ENCODE assay signal across 8 cellular contexts in genomic region chr18:50880108-50880465, GRCh38. TPM values are rescaled to one million over a fixed set of nuclear protein-coding genes. Genes with fewer than 3 reads are reported as not detected.
DNase-seq lines count a peak whose midpoint lies in the region; ATAC-seq and TF ChIP-seq lines count a peak whose summit lies in the region.

No MANE protein-coding gene starts in this region.

- no peaks in the 10 kb centered on the region for H3F3A ChIP-seq in DOHH2 (ENCODE audit: control insufficient read depth, insufficient read depth)

- peaks cover 41% of the 10 kb centered on the region for H3K4me1 ChIP-seq in DOHH2 (ENCODE audit: control insufficient read depth, low read length)
- peaks cover 14% of the 10 kb centered on the region for H3K4me1 ChIP-seq in mesodermal cell (ENCODE audit: control insufficient read depth, insufficient read depth, low read length, poor library complexity, severe bottlenecking)

- 0% methylated on average over 1 of the region's 6 CpGs; no CpG with 5 or more reads in 1 of the 2 experiments for WGBS in mesodermal cell (ENCODE audit: insufficient coverage in 2 of 2), 2 experiments

- H3K27me3 ChIP-seq in DOHH2 (ENCODE audit: control insufficient read depth, low read length) = no peaks in the 10 kb centered on the region

- peak; percentile 1 for ATAC-seq in HG03103 (IDR thresholded peaks at IDR 0.05; ENCODE audit: low read depth, unreplicated experiment)
- no peak for ATAC-seq in sciatic nerve

- in situ Hi-C loops in astrocyte of the cerebellum (cut with HindIII; ENCODE audit: low sequenced_read_pairs) (no loop called here), G401 (cut with HindIII; ENCODE audit: low sequenced_read_pairs) (no loop called here)

- H3K79me2 ChIP-seq in DOHH2 (ENCODE audit: control insufficient read depth, low read length) = peaks cover 64% of the 10 kb centered on the region

- H4K20me1 ChIP-seq in DOHH2 (ENCODE audit: control insufficient read depth, insufficient read depth, low read depth, low read length) = peaks cover 12% of the 10 kb centered on the region

- no peaks in the 10 kb centered on the region for H3K9me3 ChIP-seq in DOHH2 (ENCODE audit: control insufficient read depth, insufficient read depth, low read length)
- no peaks in the 10 kb centered on the region for H3K9me3 ChIP-seq in mesodermal cell (ENCODE audit: control insufficient read depth, low read length)

- intact Hi-C loops in sciatic nerve (cut with DNase I) = no loop called here

- H3K4me3 ChIP-seq in DOHH2 (ENCODE audit: low read length) = peak overlapping the region; percentile 86
- H3K4me3 ChIP-seq in astrocyte of the cerebellum (ENCODE audit: low read depth, low read length) = peak overlapping the region; percentile 76
- H3K4me3 ChIP-seq in mesodermal cell (ENCODE audit: extremely low read depth, insufficient read depth, low read length, poor library complexity, severe bottlenecking) = peak overlapping the region; percentile 63

- peak overlapping the region; percentile 82 for H3K4me2 ChIP-seq in DOHH2 (ENCODE audit: low read length)

- peaks cover 28% of the 10 kb centered on the region for H3K36me3 ChIP-seq in DOHH2 (ENCODE audit: control insufficient read depth, low read length)
- H3K36me3 ChIP-seq in mesodermal cell (ENCODE audit: control insufficient read depth, insufficient read depth, low read length) = no peaks in the 10 kb centered on the region

- no peak for DNase-seq in astrocyte of the cerebellum (ENCODE audit: low read depth)
- no peak for DNase-seq in anterior cingulate cortex (lab: John Stamatoyannopoulos, UW)
- DNase-seq in stimulated activated CD4-positive, alpha-beta T cell treated with anti-CD3 and anti-CD28 coated beads, Interleukin-4, amount 100 ng/mL, for 1 hour = no peak
- no peak for DNase-seq in G401 (ENCODE audit: low spot score)
- DNase-seq in sciatic nerve (ENCODE audit: low spot score) = no peak

- H3K9me2 ChIP-seq in DOHH2 (replicated peaks; ENCODE audit: control insufficient read depth, low read length) = no peaks in the 10 kb centered on the region

- TF ChIP-seq CTCF in DOHH2 (IDR thresholded peaks at IDR 0.05; ENCODE audit: low read depth, low read length, poor library complexity, severe bottlenecking) (no peak), astrocyte of the cerebellum (IDR thresholded peaks at IDR 0.05; ENCODE audit: low read depth, low read length, missing control alignments) (no peak)

- H3K27ac ChIP-seq in DOHH2 (ENCODE audit: low read depth, low read length) (peak overlapping the region; percentile 82), mesodermal cell (ENCODE audit: low read depth, low read length, severe bottlenecking) (no peak overlapping the region)

RNA-seq across cellular contexts. Expression of gene ME2, which starts 1.2 kb away (rescaled TPM):
- 50.1 TPM for polyA plus RNA-seq in mesodermal cell (2013, experiment 1 of 2)
- 49.3 TPM for polyA plus RNA-seq in mesodermal cell (2013, experiment 2 of 2)
- total RNA-seq in G401 (2014; rRNA removed; shearing (Covaris generic)) = 91.9 and 125 TPM in 2 replicates
- total RNA-seq in sciatic nerve = 37.1 TPM
